Comparison of ENCODE assay signal across 13 cellular contexts in the genomic region with DNA sequence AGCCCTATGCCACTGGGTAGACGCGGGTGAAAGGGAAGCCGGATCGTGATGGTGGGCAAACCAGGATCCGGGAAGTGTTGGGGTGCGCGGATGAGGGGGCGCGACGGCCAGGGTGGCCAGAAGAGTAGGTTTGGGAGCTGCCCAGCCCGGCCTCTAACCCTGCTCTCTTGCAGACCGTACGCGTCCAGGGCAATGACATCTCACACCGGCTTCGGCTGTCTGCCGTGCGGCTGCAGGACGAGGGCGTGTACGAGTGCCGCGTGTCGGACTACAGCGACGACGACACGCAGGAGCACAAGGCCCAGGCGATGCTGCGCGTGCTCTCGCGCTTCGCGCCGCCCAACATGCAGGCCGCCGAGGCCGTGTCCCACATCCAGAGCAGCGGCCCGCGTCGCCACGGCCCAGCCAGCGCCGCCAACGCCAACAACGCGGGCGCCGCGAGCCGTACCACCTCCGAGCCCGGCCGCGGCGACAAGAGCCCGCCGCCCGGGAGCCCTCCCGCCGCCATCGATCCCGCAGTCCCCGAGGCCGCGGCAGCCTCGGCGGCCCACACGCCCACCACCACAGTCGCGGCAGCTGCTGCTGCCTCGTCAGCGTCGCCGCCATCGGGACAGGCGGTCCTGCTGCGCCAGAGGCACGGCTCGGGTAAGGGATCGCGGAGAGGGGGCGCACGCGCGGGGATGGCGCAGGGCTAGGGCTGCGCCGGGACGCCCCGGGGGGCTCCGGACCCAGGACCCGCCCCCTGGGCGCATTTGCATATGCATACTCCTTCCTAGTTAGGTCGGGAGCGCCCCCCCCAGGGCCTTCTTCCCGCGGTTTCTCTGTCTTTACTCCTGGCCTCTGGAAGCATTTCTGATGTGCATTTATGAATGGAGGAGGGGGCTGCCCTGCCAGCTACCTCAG. TPM values are rescaled to one million over a fixed set of nuclear protein-coding genes. Genes with fewer than 3 reads are reported as not detected.
DNase-seq lines count a peak whose midpoint lies in the region; ATAC-seq and TF ChIP-seq lines count a peak whose summit lies in the region.
"Had no signal": no experiment of that assay in that cellular context is flagged by ENCODE, and none has a peak within 500 bp of the region (broad histone marks: within the 10 kb centered on the region; RNA-seq: fewer than 3 reads in every experiment).

No MANE protein-coding gene starts in this region.

- peaks cover 73% of the 10 kb centered on the region for H3K27me3 ChIP-seq in iPS-18a (ENCODE audit: control insufficient read depth, insufficient read depth, low read length)
- H3K27me3 ChIP-seq in spleen (replicated peaks in 1 of 7), result peaks cover 15 to 100% (median 79%) of the 10 kb centered on the region in 7 donors

- H3K27ac ChIP-seq in iPS-18a (ENCODE audit: low read length) (no peak overlapping the region), spleen (no peak overlapping the region)
- H3K27ac ChIP-seq: body of pancreas, vagina had no signal

- H3K4me1 ChIP-seq in iPS-18a (ENCODE audit: control insufficient read depth, low read depth, low read length) (peaks cover 5% of the 10 kb centered on the region), spleen (peaks cover 24 to 57% (median 49%) of the 10 kb centered on the region in 6 donors)

- DNase-seq in activated naive CD4-positive, alpha-beta T cell treated with anti-CD3 and anti-CD28 coated beads, Interleukin-2, amount 10 ng/mL, durations not matched to agents 7 days and 5 days, result no peak
- no peak for DNase-seq in activated naive CD4-positive, alpha-beta T cell treated with anti-CD3 and anti-CD28 coated beads, Interleukin-2, amount 50 U/mL, for 16 hours
- DNase-seq in activated CD4-positive, alpha-beta memory T cell treated with anti-CD3 and anti-CD28 coated beads, Interleukin-2, amount 10 ng/mL, durations not matched to agents 7 days and 5 days, result no peak
- DNase-seq in spleen (peak; percentile 53), GF-D8 (lab: John Stamatoyannopoulos, UW) (no peak), omental fat pad (ENCODE audit: low spot score) (no peak), SK-N-DZ (ENCODE audit: low spot score) (no peak)
- DNase-seq: body of pancreas had no signal

- H3K4me3 Mint-ChIP-seq in activated naive CD4-positive, alpha-beta T cell treated with anti-CD3 and anti-CD28 coated beads, Interleukin-2, amount 10 ng/mL, durations not matched to agents 7 days and 5 days, result peak overlapping the region; percentile 13
- H3K4me3 Mint-ChIP-seq in activated CD4-positive, alpha-beta memory T cell treated with anti-CD3 and anti-CD28 coated beads, Interleukin-2, amount 10 ng/mL, durations not matched to agents 7 days and 5 days, result no peak overlapping the region

- TF ChIP-seq POLR2A in spleen (IDR thresholded peaks at IDR 0.05), result no peak

- POLR2A ChIA-PET in activated CD4-positive, alpha-beta memory T cell treated with anti-CD3 and anti-CD28 coated beads, Interleukin-2, amount 10 ng/mL, durations not matched to agents 7 days and 5 days (lab: Charles Lee), result no interaction called here

- H3K36me3 Mint-ChIP-seq in activated naive CD4-positive, alpha-beta T cell treated with anti-CD3 and anti-CD28 coated beads, Interleukin-2, amount 10 ng/mL, durations not matched to agents 7 days and 5 days, result no peaks in the 10 kb centered on the region
- H3K36me3 Mint-ChIP-seq in activated CD4-positive, alpha-beta memory T cell treated with anti-CD3 and anti-CD28 coated beads, Interleukin-2, amount 10 ng/mL, durations not matched to agents 7 days and 5 days (ENCODE audit: low read depth), result peaks cover 3% of the 10 kb centered on the region

- no peak overlapping the region for H3K27ac Mint-ChIP-seq in activated naive CD4-positive, alpha-beta T cell treated with anti-CD3 and anti-CD28 coated beads, Interleukin-2, amount 10 ng/mL, durations not matched to agents 7 days and 5 days
- H3K27ac Mint-ChIP-seq in activated CD4-positive, alpha-beta memory T cell treated with anti-CD3 and anti-CD28 coated beads, Interleukin-2, amount 10 ng/mL, durations not matched to agents 7 days and 5 days, result peak overlapping the region; percentile 44

- H3K36me3 ChIP-seq in iPS-18a (ENCODE audit: control insufficient read depth, low read depth, low read length), result no peaks in the 10 kb centered on the region
- H3K36me3 ChIP-seq in spleen, result no peaks in the 10 kb centered on the region
- H3K36me3 ChIP-seq: vagina had no signal

- ATAC-seq in omental fat pad (ENCODE audit: low FRiP score), result no peak
- ATAC-seq: body of pancreas, esophagus mucosa had no signal

- H3K9me3 ChIP-seq in iPS-18a (ENCODE audit: control insufficient read depth, low read depth, low read length), result no peaks in the 10 kb centered on the region
- peaks cover 0 to 17% (median 0%) of the 10 kb centered on the region in 8 donors for H3K9me3 ChIP-seq in spleen
- H3K9me3 ChIP-seq: body of pancreas, vagina had no signal

- 7 to 11% (median 11%) methylated on average over 59 to 100 of the region's 100 CpGs for WGBS in spleen, 5 donors

- intact Hi-C loops in spleen (cut with DNase I; ENCODE audit: low total_unique reads), result no loop called here

- TF ChIP-seq CTCF in spleen (IDR thresholded peaks at IDR 0.05 in 8 of 11, conservative IDR thresholded peaks at IDR 0.05 in 3 of 11) (no peak), omental fat pad (IDR thresholded peaks at IDR 0.05) (no peak)

- no peak overlapping the region for H3K9ac ChIP-seq in iPS-18a (ENCODE audit: low read length)

- CTCF ChIA-PET in activated naive CD4-positive, alpha-beta T cell treated with anti-CD3 and anti-CD28 coated beads, Interleukin-2, amount 10 ng/mL, durations not matched to agents 7 days and 5 days (lab: Charles Lee), result interaction anchor here (0.9 kb wide), 2 partner anchors 160 to 875 kb away, joined by 3 read pairs; no protein-coding TSS in a partner anchor
- CTCF ChIA-PET in activated CD4-positive, alpha-beta memory T cell treated with anti-CD3 and anti-CD28 coated beads, Interleukin-2, amount 10 ng/mL, durations not matched to agents 7 days and 5 days (lab: Charles Lee), result no interaction called here

- H3K27me3 Mint-ChIP-seq in activated naive CD4-positive, alpha-beta T cell treated with anti-CD3 and anti-CD28 coated beads, Interleukin-2, amount 10 ng/mL, durations not matched to agents 7 days and 5 days, result peaks cover 93% of the 10 kb centered on the region
- peaks cover 56% of the 10 kb centered on the region for H3K27me3 Mint-ChIP-seq in activated CD4-positive, alpha-beta memory T cell treated with anti-CD3 and anti-CD28 coated beads, Interleukin-2, amount 10 ng/mL, durations not matched to agents 7 days and 5 days

- peaks cover 25% of the 10 kb centered on the region for H3K4me1 Mint-ChIP-seq in activated naive CD4-positive, alpha-beta T cell treated with anti-CD3 and anti-CD28 coated beads, Interleukin-2, amount 10 ng/mL, durations not matched to agents 7 days and 5 days
- H3K4me1 Mint-ChIP-seq in activated CD4-positive, alpha-beta memory T cell treated with anti-CD3 and anti-CD28 coated beads, Interleukin-2, amount 10 ng/mL, durations not matched to agents 7 days and 5 days, result peaks cover 21% of the 10 kb centered on the region

- H3K4me3 ChIP-seq in iPS-18a (ENCODE audit: low read length) (peak overlapping the region; percentile 54), spleen (peak overlapping the region in 1 of 8 donors; percentile 62)
- H3K4me3 ChIP-seq: body of pancreas had no signal

- no peaks in the 10 kb centered on the region for H3K9me3 Mint-ChIP-seq in activated naive CD4-positive, alpha-beta T cell treated with anti-CD3 and anti-CD28 coated beads, Interleukin-2, amount 10 ng/mL, durations not matched to agents 7 days and 5 days
- H3K9me3 Mint-ChIP-seq in activated CD4-positive, alpha-beta memory T cell treated with anti-CD3 and anti-CD28 coated beads, Interleukin-2, amount 10 ng/mL, durations not matched to agents 7 days and 5 days, result no peaks in the 10 kb centered on the region

RNA-seq across cellular contexts. Expression of a gene that starts 4.1 kb away (rescaled TPM):
- not detected for total RNA-seq in activated CD4-positive, alpha-beta memory T cell treated with anti-CD3 and anti-CD28 coated beads, Interleukin-2, amount 10 ng/mL, durations not matched to agents 7 days and 5 days
- total RNA-seq in spleen, result not detected
- not detected for polyA plus RNA-seq in spleen
- not detected for total RNA-seq in omental fat pad
- polyA plus RNA-seq in SK-N-DZ (2014; cell fraction: cytosol; rRNA removed), result 0.32 and 1.2 TPM in 2 replicates
- polyA plus RNA-seq in SK-N-DZ (2014; cell fraction: nucleus; rRNA removed), result 0.98 and 2.9 TPM in 2 replicates
- total RNA-seq: body of pancreas, esophagus mucosa, M059J, mononuclear cell had no signal
